ENCODE assay signal across 10 cellular contexts in the genomic region with DNA sequence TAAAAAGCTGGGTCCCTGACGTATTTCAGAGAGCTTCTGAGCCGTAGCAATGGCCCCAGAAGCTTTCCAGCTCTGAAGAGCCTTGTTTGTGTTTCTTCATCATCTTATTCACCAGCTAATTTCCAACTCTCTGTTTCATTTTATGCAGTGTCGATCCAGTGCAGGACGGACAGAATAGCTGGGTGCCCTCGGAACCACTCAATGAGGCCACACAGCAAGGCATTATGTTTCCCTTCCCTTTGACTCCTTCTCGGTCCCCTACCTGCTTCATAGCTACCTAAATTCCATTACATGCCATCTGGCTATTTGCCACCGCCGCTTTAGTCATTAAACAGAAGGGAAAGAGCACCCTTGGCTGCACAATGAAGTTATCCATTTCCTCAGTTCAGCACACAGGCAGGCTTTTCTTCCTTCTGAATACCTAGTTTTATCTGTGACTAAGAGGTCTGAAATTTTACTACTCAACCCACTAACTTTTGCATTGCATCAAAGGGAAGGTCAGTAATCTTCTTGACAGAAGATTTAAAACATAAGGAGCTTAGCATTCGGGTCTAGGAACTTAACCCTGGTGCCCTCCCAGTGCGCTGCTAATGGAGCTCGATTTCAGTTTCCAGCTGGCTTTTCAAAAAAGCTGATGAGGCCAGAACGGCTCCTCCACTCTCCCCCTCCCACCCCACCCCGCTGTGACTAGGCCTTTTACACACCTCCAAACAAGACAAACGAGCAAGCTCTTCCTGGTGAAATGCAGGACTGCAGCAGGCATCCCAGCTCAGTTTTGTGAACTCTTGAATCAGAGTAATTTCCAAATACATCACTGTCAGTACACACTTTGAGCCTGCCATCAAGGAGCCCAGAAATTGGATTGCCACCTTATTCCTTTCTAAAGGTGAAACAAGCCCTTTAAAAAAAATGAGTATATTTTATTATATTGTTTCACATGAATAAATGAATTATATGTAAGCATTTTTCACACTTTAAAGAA.
A peak's percentile ranks its signal among the peaks of the same experiment; 100 is the strongest.
DNase-seq lines count a peak whose midpoint lies in the region; ATAC-seq and TF ChIP-seq lines count a peak whose summit lies in the region.
"Had no signal": no experiment of that assay in that cellular context is flagged by ENCODE, and none has a peak within 500 bp of the region (broad histone marks: within the 10 kb centered on the region; RNA-seq: fewer than 3 reads in every experiment).

No MANE protein-coding gene starts in this region.

- H3K36me3 ChIP-seq in Karpas-422 (ENCODE audit: insufficient read depth, low read length) (no peaks in the 10 kb centered on the region), SK-N-SH (replicated peaks in 1 of 2; ENCODE audit: control insufficient read depth in 1 of 2, insufficient read depth in 2 of 2, low read length in 1 of 2) (no peaks in the 10 kb centered on the region), spleen (no peaks in the 10 kb centered on the region)
- H3K36me3 ChIP-seq: brain microvascular endothelial cell had no signal

- peak; percentile 56 to 79; a peak in 2 of 4 replicates for TF ChIP-seq EP300 in SK-N-SH (IDR thresholded peaks at IDR 0.05; ENCODE audit: borderline replicate concordance in 1 of 2, low read depth in 1 of 2, low read length in 1 of 2)

- POLR2A ChIA-PET in SK-N-SH (lab: Yijun Ruan, JAX): interaction anchor here (0.7 kb wide), 1 partner anchor 1279 kb away, joined by 3 read pairs; no protein-coding TSS in a partner anchor

- 46% methylated on average over 14 of the region's 14 CpGs for WGBS in SK-N-SH (ENCODE audit: low lambda C conversion rate)
- WGBS in spleen, 5 donors: 76 to 85% (median 79%) methylated on average over 14 of the region's 14 CpGs

- no peak for TF ChIP-seq POLR2A in spleen (IDR thresholded peaks at IDR 0.05)

- H3K9me2 ChIP-seq in Karpas-422 (replicated peaks; ENCODE audit: insufficient read depth, low read length) (no peaks in the 10 kb centered on the region), SK-N-SH (no peaks in the 10 kb centered on the region)

- H3K4me1 ChIP-seq in Karpas-422 (ENCODE audit: low read length) (peaks cover 14% of the 10 kb centered on the region), SK-N-SH (ENCODE audit: control insufficient read depth in 1 of 2, insufficient read depth in 2 of 2, low read depth in 1 of 2, low read length in 1 of 2) (no peaks in the 10 kb centered on the region; a peak in 2 of 4 replicates), spleen (no peaks in the 10 kb centered on the region)

- no peaks in the 10 kb centered on the region for H3F3A ChIP-seq in SK-N-SH (replicated peaks; ENCODE audit: insufficient read depth)

- CTCF ChIA-PET in SK-N-SH (lab: Yijun Ruan, JAX): interaction anchor here (0.9 to 1.7 kb wide), 3 partner anchors 13 to 56 kb away, joined by 3 to 4 read pairs (median 3); no protein-coding TSS in a partner anchor

- peak overlapping the region; percentile 18; the same call in 1 of the 2 replicates for H2AFZ ChIP-seq in Karpas-422 (ENCODE audit: low read length)
- no peak overlapping the region for H2AFZ ChIP-seq in SK-N-SH (ENCODE audit: low read depth)

- no peak for TF ChIP-seq CTCF in SK-N-SH (IDR thresholded peaks at IDR 0.05)
- no peak for TF ChIP-seq CTCF in spleen (IDR thresholded peaks at IDR 0.05 in 8 of 11, conservative IDR thresholded peaks at IDR 0.05 in 3 of 11)

- intact Hi-C loops in spleen (cut with DNase I; ENCODE audit: low total_unique reads): no loop called here

- H3K9me3 ChIP-seq in Karpas-422 (ENCODE audit: low read length) (no peaks in the 10 kb centered on the region), SK-N-SH (no peaks in the 10 kb centered on the region), spleen (no peaks in the 10 kb centered on the region)

- ATAC-seq in HG03025 (IDR thresholded peaks at IDR 0.05; ENCODE audit: low FRiP score, unreplicated experiment) (no peak), HG03571 (IDR thresholded peaks at IDR 0.05; ENCODE audit: unreplicated experiment) (no peak), HG03520 (IDR thresholded peaks at IDR 0.05; ENCODE audit: unreplicated experiment) (no peak)
- ATAC-seq: stimulated activated memory B cell treated with anti-CD40 and anti-IgM and Interleukin-4, amounts not matched to agents 10 μg/mL and 1 μg/mL and 100 μg/mL, for 72 hours had no signal

- DNase-seq in A172 (ENCODE audit: low spot score) (peak; percentile 8), Karpas-422 (no peak), SK-N-SH (peak; percentile 14), iPS-NIHi11 (ENCODE audit: low spot score) (peak; percentile 80), spleen (no peak)
- DNase-seq: brain microvascular endothelial cell had no signal

- no peaks in the 10 kb centered on the region for H3K79me2 ChIP-seq in Karpas-422 (ENCODE audit: low read length)
- no peaks in the 10 kb centered on the region for H3K79me2 ChIP-seq in SK-N-SH (ENCODE audit: insufficient read depth)

- H3K27ac ChIP-seq in Karpas-422 (ENCODE audit: low read length) (no peak overlapping the region), SK-N-SH (ENCODE audit: low read depth in 2 of 2, low read length in 1 of 2) (peak overlapping the region in 1 of 2 experiments; percentile 86; a peak in 2 of 4 replicates), spleen (no peak overlapping the region)
- H3K27ac ChIP-seq: brain microvascular endothelial cell had no signal

- H3K27me3 ChIP-seq in Karpas-422 (ENCODE audit: low read length) (no peaks in the 10 kb centered on the region), SK-N-SH (ENCODE audit: insufficient read depth) (no peaks in the 10 kb centered on the region), spleen (replicated peaks in 1 of 7) (no peaks in the 10 kb centered on the region)
- H3K27me3 ChIP-seq: brain microvascular endothelial cell had no signal

- no peaks in the 10 kb centered on the region for H4K20me1 ChIP-seq in Karpas-422 (ENCODE audit: insufficient read depth, low read depth, low read length)
- no peaks in the 10 kb centered on the region for H4K20me1 ChIP-seq in SK-N-SH (ENCODE audit: insufficient read depth)

- H3K9ac ChIP-seq in Karpas-422 (ENCODE audit: low read length) (no peak overlapping the region), SK-N-SH (no peak overlapping the region)

- H3K4me3 ChIP-seq in Karpas-422 (ENCODE audit: low read length): no peak overlapping the region
- H3K4me3 ChIP-seq in SK-N-SH (ENCODE audit: low read depth in 2 of 2, low read length in 1 of 2): no peak overlapping the region
- no peak overlapping the region for H3K4me3 ChIP-seq in spleen

- TF ChIP-seq RAD21 in SK-N-SH (IDR thresholded peaks at IDR 0.05; ENCODE audit: low read length): no peak

- H3K4me2 ChIP-seq in Karpas-422 (ENCODE audit: low read depth, low read length, poor library complexity, severe bottlenecking) (no peak overlapping the region), SK-N-SH (peak overlapping the region; percentile 11; the same call in 1 of the 2 replicates)

TF ChIP-seq in SK-N-SH, 30 proteins besides CTCF, POLR2A, EP300 and RAD21 (continues in another document):
- TF ChIP-seq SIN3A (IDR thresholded peaks at IDR 0.05; ENCODE audit: borderline replicate concordance, low read depth, low read length) (peak; percentile 27; the same call in 1 of the 2 replicates), RCOR1 (IDR thresholded peaks at IDR 0.05; ENCODE audit: low read length) (no peak), RXRA (IDR thresholded peaks at IDR 0.05; ENCODE audit: borderline replicate concordance, low read depth) (peak; percentile 54; the same call in 1 of the 2 replicates), MEF2A (IDR thresholded peaks at IDR 0.05; ENCODE audit: borderline replicate concordance, low read depth) (no peak), JUND (IDR thresholded peaks at IDR 0.05) (peak; percentile 85), FOSL2 (IDR thresholded peaks at IDR 0.05; ENCODE audit: borderline replicate concordance, low read depth) (peak; percentile 70)
- TF ChIP-seq, protein P1, sequence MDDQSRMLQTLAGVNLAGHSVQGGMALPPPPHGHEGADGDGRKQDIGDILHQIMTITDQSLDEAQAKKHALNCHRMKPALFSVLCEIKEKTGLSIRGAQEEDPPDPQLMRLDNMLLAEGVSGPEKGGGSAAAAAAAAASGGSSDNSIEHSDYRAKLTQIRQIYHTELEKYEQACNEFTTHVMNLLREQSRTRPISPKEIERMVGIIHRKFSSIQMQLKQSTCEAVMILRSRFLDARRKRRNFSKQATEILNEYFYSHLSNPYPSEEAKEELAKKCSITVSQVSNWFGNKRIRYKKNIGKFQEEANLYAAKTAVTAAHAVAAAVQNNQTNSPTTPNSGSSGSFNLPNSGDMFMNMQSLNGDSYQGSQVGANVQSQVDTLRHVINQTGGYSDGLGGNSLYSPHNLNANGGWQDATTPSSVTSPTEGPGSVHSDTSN (IDR thresholded peaks at IDR 0.05): peak; percentile 88
- TF ChIP-seq, protein P2, sequence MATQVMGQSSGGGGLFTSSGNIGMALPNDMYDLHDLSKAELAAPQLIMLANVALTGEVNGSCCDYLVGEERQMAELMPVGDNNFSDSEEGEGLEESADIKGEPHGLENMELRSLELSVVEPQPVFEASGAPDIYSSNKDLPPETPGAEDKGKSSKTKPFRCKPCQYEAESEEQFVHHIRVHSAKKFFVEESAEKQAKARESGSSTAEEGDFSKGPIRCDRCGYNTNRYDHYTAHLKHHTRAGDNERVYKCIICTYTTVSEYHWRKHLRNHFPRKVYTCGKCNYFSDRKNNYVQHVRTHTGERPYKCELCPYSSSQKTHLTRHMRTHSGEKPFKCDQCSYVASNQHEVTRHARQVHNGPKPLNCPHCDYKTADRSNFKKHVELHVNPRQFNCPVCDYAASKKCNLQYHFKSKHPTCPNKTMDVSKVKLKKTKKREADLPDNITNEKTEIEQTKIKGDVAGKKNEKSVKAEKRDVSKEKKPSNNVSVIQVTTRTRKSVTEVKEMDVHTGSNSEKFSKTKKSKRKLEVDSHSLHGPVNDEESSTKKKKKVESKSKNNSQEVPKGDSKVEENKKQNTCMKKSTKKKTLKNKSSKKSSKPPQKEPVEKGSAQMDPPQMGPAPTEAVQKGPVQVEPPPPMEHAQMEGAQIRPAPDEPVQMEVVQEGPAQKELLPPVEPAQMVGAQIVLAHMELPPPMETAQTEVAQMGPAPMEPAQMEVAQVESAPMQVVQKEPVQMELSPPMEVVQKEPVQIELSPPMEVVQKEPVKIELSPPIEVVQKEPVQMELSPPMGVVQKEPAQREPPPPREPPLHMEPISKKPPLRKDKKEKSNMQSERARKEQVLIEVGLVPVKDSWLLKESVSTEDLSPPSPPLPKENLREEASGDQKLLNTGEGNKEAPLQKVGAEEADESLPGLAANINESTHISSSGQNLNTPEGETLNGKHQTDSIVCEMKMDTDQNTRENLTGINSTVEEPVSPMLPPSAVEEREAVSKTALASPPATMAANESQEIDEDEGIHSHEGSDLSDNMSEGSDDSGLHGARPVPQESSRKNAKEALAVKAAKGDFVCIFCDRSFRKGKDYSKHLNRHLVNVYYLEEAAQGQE (IDR thresholded peaks at IDR 0.05; ENCODE audit: low read depth, low read length): no peak

Comparison
In these comparisons a context has a peak if more than half of its experiments do, and no peak if none do; other contexts are left out.
1. DNase-seq: peak in A172 (single experiment), SK-N-SH (single experiment) and iPS-NIHi11 (single experiment); none in Karpas-422 (single experiment) and spleen (single experiment).